Comparison of ENCODE assay signal across 8 cellular contexts in the genomic region with DNA sequence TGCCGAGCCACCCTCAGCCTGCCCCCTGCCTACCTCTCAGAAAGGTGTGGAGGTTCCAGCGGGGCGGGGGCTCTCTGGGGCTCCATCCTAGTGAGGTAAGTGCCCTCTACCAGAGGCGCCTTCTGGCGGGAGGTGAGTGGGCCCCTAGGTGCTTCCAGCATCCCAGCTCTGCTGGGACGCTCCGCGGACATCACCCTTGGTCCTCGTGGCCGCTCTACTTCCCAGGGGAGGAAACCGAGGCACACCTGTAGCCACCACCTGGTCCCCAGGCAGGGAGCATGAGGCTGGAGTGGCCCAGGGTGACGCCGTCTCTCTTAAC. TPM values are rescaled to one million over a fixed set of nuclear protein-coding genes. Genes with fewer than 3 reads are reported as not detected.
DNase-seq lines count a peak whose midpoint lies in the region; TF ChIP-seq lines count a peak whose summit lies in the region.

No MANE protein-coding gene starts in this region.

- intact Hi-C loops in breast epithelium (cut with DNase I; ENCODE audit: low total_unique reads), result no loop called here

- DNase-seq in HFF-Myc (ENCODE audit: extremely low read depth, low read depth), result no peak
- no peak for DNase-seq in breast epithelium (ENCODE audit: low spot score in 2 of 2)
- DNase-seq in SKM-1 (lab: John Stamatoyannopoulos, UW; ENCODE audit: unreplicated experiment), result no peak
- DNase-seq in medulla oblongata (ENCODE audit: extremely low spot score), result no peak
- no peak for DNase-seq in effector CD8-positive, alpha-beta T cell (lab: John Stamatoyannopoulos, UW)
- DNase-seq in activated CD4-positive, alpha-beta T cell treated with anti-CD3 and anti-CD28 coated beads for 1 hour, result no peak

- peak overlapping the region; percentile 30 for H3K9ac ChIP-seq in muscle layer of colon (ENCODE audit: low read length)

- H3K27ac ChIP-seq in 22Rv1 (peak overlapping the region; percentile 96), breast epithelium (peak overlapping the region; percentile 75 to 88), muscle layer of colon (ENCODE audit: low read depth, low read length) (peak overlapping the region; percentile 80)

- H3K4me3 ChIP-seq in HFF-Myc (replicated peaks; ENCODE audit: low read depth, low read length) (peak overlapping the region; percentile 55), breast epithelium (peak overlapping the region in 2 of 3 donors; percentile 79 to 94), muscle layer of colon (ENCODE audit: low read depth in 1 of 2, low read length in 2 of 2) (peak overlapping the region; percentile 68 to 91)

- H3K9me3 ChIP-seq in breast epithelium, result no peaks in the 10 kb centered on the region
- no peaks in the 10 kb centered on the region for H3K9me3 ChIP-seq in muscle layer of colon (ENCODE audit: low read length)

- peaks cover 1 to 25% of the 10 kb centered on the region in 2 donors for H3K4me1 ChIP-seq in breast epithelium
- peaks cover 21% of the 10 kb centered on the region for H3K4me1 ChIP-seq in muscle layer of colon (ENCODE audit: insufficient read depth, low read length)

- H3K27me3 ChIP-seq in breast epithelium (no peaks in the 10 kb centered on the region), muscle layer of colon (ENCODE audit: control insufficient read depth in 1 of 2, insufficient read depth in 2 of 2, low read length in 2 of 2) (no peaks in the 10 kb centered on the region)

- no peak for TF ChIP-seq CTCF in 22Rv1 (IDR thresholded peaks at IDR 0.05)
- TF ChIP-seq CTCF in HFF-Myc (IDR thresholded peaks at IDR 0.05; ENCODE audit: low read depth, low read length, missing control alignments), result no peak
- no peak for TF ChIP-seq CTCF in breast epithelium (IDR thresholded peaks at IDR 0.05)

- TF ChIP-seq POLR2A in breast epithelium (IDR thresholded peaks at IDR 0.05), result no peak

- H3K36me3 ChIP-seq in breast epithelium (no peaks in the 10 kb centered on the region), muscle layer of colon (ENCODE audit: insufficient read depth, low read length) (no peaks in the 10 kb centered on the region)

RNA-seq across cellular contexts. Expression of gene MCRIP2, which starts 1.4 kb away (rescaled TPM):
- 10 to 100 TPM; 26.8 to 39.7 (median 34.9) TPM for total RNA-seq in breast epithelium

RNA-seq across cellular contexts. Expression of gene WDR90, which starts 6.2 kb away (rescaled TPM):
- total RNA-seq in breast epithelium, result 10 to 100 TPM in 2 of 3 donors, 1 to 10 TPM in 1; 9.6 to 26.9 (median 22.7) TPM

RNA-seq across cellular contexts. Expression of gene METTL26, which starts 6.9 kb away (rescaled TPM):
- total RNA-seq in breast epithelium, result 100 to 1,000 TPM; 108 to 136 (median 130) TPM

RNA-seq across cellular contexts. Expression of gene WFIKKN1, which starts 12.2 kb away (rescaled TPM):
- total RNA-seq in breast epithelium, result under 1 TPM in 2 of 3 donors, not detected in 1; 0.66 to 0.73 TPM

RNA-seq across cellular contexts. Expression of gene RHOT2, which starts 24.9 kb away (rescaled TPM):
- total RNA-seq in breast epithelium, result 10 to 100 TPM; 39.4 to 90.8 (median 66.9) TPM
